ENCODE assay signal across 9 cellular contexts in genomic region chr7:30770936-30771858, GRCh38. TPM values are rescaled to one million over a fixed set of nuclear protein-coding genes. Genes with fewer than 3 reads are reported as not detected.
DNase-seq lines count a peak whose midpoint lies in the region; ATAC-seq and FAIRE-seq lines count a peak whose summit lies in the region.
"Had no signal": no experiment of that assay in that cellular context is flagged by ENCODE, and none has a peak within 500 bp of the region (broad histone marks: within the 10 kb centered on the region; RNA-seq: fewer than 3 reads in every experiment).

Gene MINDY4, plus strand, starts transcription at chr7:30771417. Its CDS starts 77 bp downstream, at chr7:30771494.

- no peaks in the 10 kb centered on the region for H3K9me3 Mint-ChIP-seq in activated naive CD4-positive, alpha-beta T cell treated with anti-CD3 and anti-CD28 coated beads for 36 hours

- H3K27ac ChIP-seq in SJSA1 (peak within 1 kb of the TSS; percentile 80), subcutaneous abdominal adipose tissue (ENCODE audit: low read depth, low read length) (peak within 1 kb of the TSS; percentile 55)

- peak within 1 kb of the TSS; percentile 87 for H2AFZ ChIP-seq in neuron (ENCODE audit: low read depth, low read length)

- intact Hi-C loops in activated naive CD4-positive, alpha-beta T cell treated with anti-CD3 and anti-CD28 coated beads for 36 hours (cut with micrococcal nuclease): loop anchor here (2.0 kb wide), 2 partner anchors 26 to 744 kb away; partner anchors contain the start of gene FKBP14

- peak; percentile 66 for DNase-seq in COR-L47 (lab: John Stamatoyannopoulos, UW)
- peak; percentile 80 for DNase-seq in HuH-7.5 (ENCODE audit: low spot score)
- peak; percentile 80 to 81 for DNase-seq in SJSA1 (ENCODE audit: low read depth in 1 of 2, low spot score in 2 of 2)
- peak; percentile 75 for DNase-seq in activated naive CD4-positive, alpha-beta T cell treated with anti-CD3 and anti-CD28 coated beads for 36 hours
- peak; percentile 70 to 85 for DNase-seq in frontal cortex (ENCODE audit: low spot score in 2 of 2)

- H3K9ac ChIP-seq in subcutaneous abdominal adipose tissue (ENCODE audit: low read length in 5 of 5): peak within 1 kb of the TSS; percentile 59 to 86 (median 81)

- no peaks in the 10 kb centered on the region for H3K36me3 Mint-ChIP-seq in activated naive CD4-positive, alpha-beta T cell treated with anti-CD3 and anti-CD28 coated beads for 36 hours (ENCODE audit: low read depth)

- H3K4me1 ChIP-seq in SJSA1 (replicated peaks): peaks cover 12% of the 10 kb centered on the region
- H3K4me1 ChIP-seq in neuron (ENCODE audit: insufficient read depth, low read length): peaks cover 8% of the 10 kb centered on the region
- peaks cover 0 to 27% (median 15%) of the 10 kb centered on the region in 5 donors for H3K4me1 ChIP-seq in subcutaneous abdominal adipose tissue (ENCODE audit: control insufficient read depth in 5 of 5, insufficient read depth in 5 of 5, low read length in 5 of 5)

- FAIRE-seq in frontal cortex (lab: Jason Lieb, UNC): no peak
- FAIRE-seq: islet of Langerhans had no signal

- H3K36me3 ChIP-seq in SJSA1 (no peaks in the 10 kb centered on the region), neuron (ENCODE audit: insufficient read depth, low read length) (no peaks in the 10 kb centered on the region), subcutaneous abdominal adipose tissue (ENCODE audit: control insufficient read depth in 5 of 5, insufficient read depth in 5 of 5, low read length in 5 of 5) (no peaks in the 10 kb centered on the region)

- peaks cover 9% of the 10 kb centered on the region for H3K4me1 Mint-ChIP-seq in activated naive CD4-positive, alpha-beta T cell treated with anti-CD3 and anti-CD28 coated beads for 36 hours (ENCODE audit: low read depth)

- H3K9me3 ChIP-seq in SJSA1 (replicated peaks) (no peaks in the 10 kb centered on the region), neuron (ENCODE audit: low read length) (no peaks in the 10 kb centered on the region), subcutaneous abdominal adipose tissue (ENCODE audit: control insufficient read depth in 5 of 5, low read length in 5 of 5) (no peaks in the 10 kb centered on the region)

- peak within 1 kb of the TSS; percentile 28 for H3K27ac Mint-ChIP-seq in activated naive CD4-positive, alpha-beta T cell treated with anti-CD3 and anti-CD28 coated beads for 36 hours

- peak; percentile 90 for ATAC-seq in GM21515 (IDR thresholded peaks at IDR 0.05; ENCODE audit: unreplicated experiment)

- H3K4me3 ChIP-seq in SJSA1: peak within 1 kb of the TSS; percentile 56
- H3K4me3 ChIP-seq in neuron (ENCODE audit: low read length): peak within 1 kb of the TSS; percentile 68
- peak within 1 kb of the TSS; percentile 79 to 85 (median 84) for H3K4me3 ChIP-seq in subcutaneous abdominal adipose tissue (ENCODE audit: low read depth in 1 of 5, low read length in 5 of 5)

- CTCF ChIA-PET in activated naive CD4-positive, alpha-beta T cell treated with anti-CD3 and anti-CD28 coated beads for 36 hours (lab: Charles Lee): interaction anchor here (1.0 to 2.2 kb wide), 2 partner anchors 10 to 32 kb away, joined by 3 to 5 read pairs; no protein-coding TSS in a partner anchor

- H3K4me3 Mint-ChIP-seq in activated naive CD4-positive, alpha-beta T cell treated with anti-CD3 and anti-CD28 coated beads for 36 hours: peak within 1 kb of the TSS; percentile 78

- no peaks in the 10 kb centered on the region for H3K27me3 Mint-ChIP-seq in activated naive CD4-positive, alpha-beta T cell treated with anti-CD3 and anti-CD28 coated beads for 36 hours (ENCODE audit: low read depth)

- H3K27me3 ChIP-seq in SJSA1 (replicated peaks) (no peaks in the 10 kb centered on the region), neuron (ENCODE audit: insufficient read depth, low read length) (no peaks in the 10 kb centered on the region), subcutaneous abdominal adipose tissue (ENCODE audit: control insufficient read depth in 5 of 5, insufficient read depth in 4 of 5, low read length in 5 of 5) (no peaks in the 10 kb centered on the region)

RNA-seq across cellular contexts. Expression of gene MINDY4, which starts in this region (rescaled TPM):
- total RNA-seq in SJSA1 (2014; rRNA removed; shearing (Covaris generic)): 0.85 and 2.0 TPM in 2 replicates
- total RNA-seq in activated naive CD4-positive, alpha-beta T cell treated with anti-CD3 and anti-CD28 coated beads for 36 hours: 1 to 10 TPM; 1.2 to 1.4 TPM
- total RNA-seq in frontal cortex: 2.4 TPM

Comparison
In these comparisons a context has a peak if more than half of its experiments do, and no peak if none do; other contexts are left out.
1. Peak in every context shown above with its lines: DNase-seq, ATAC-seq, H3K4me3 ChIP-seq and H3K27ac ChIP-seq.